In genomic region chr21:20418353-20418752, GRCh38 we compare ENCODE assay signal across 9 cellular contexts.
"Had no signal": no experiment of that assay in that cellular context is flagged by ENCODE, and none has a peak within 500 bp of the region (broad histone marks: within the 10 kb centered on the region; RNA-seq: fewer than 3 reads in every experiment).

No MANE protein-coding gene starts in this region.

- H3K27ac ChIP-seq: KMS-11 had no signal

- H2AFZ ChIP-seq: GM23338 had no signal

- H3K4me3 Mint-ChIP-seq: GM23338, H9 had no signal

- H3K4me2 ChIP-seq: GM23338, KMS-11 had no signal

- DNase-seq: H9, HCEC 1CT, Karpas-422, KBM-7 had no signal

- H3K9ac ChIP-seq: KMS-11 had no signal

- H3K4me1 Mint-ChIP-seq: GM23338 had no signal

- H3K4me3 ChIP-seq: GM23338 had no signal

- H3K27ac Mint-ChIP-seq: GM23338, H9 had no signal

- H3K9me3 Mint-ChIP-seq: GM23338 had no signal

- ATAC-seq: GM23338 had no signal

- FAIRE-seq: H1, H54, HTR-8/SVneo had no signal
